In genomic region chr3:192434186-192434585, GRCh38 we compare ENCODE assay signal across 22 cellular contexts.
"Had no signal": no experiment of that assay in that cellular context is flagged by ENCODE, and none has a peak within 500 bp of the region (broad histone marks: within the 10 kb centered on the region; RNA-seq: fewer than 3 reads in every experiment).

No MANE protein-coding gene starts in this region.

- DNase-seq: cortex of kidney; dorsolateral prefrontal cortex; effector CD8-positive, alpha-beta T cell; heart left ventricle; hypothalamus; mammary epithelial cell; mucosa of descending colon; naive thymus-derived CD8-positive, alpha-beta T cell; posterior cingulate gyrus; small intestine; stimulated activated CD4-positive, alpha-beta T cell treated with anti-CD3 and anti-CD28 coated beads, Interleukin-12 subunit alpha, Interleukin-12 subunit beta, amount 100 ng/mL, for 4 hours; stimulated activated naive CD4-positive, alpha-beta T cell; stomach; substantia nigra; transverse colon had no signal

- FAIRE-seq: endometrium, frontal cortex, islet of Langerhans, small intestine had no signal

- H3K4me1 ChIP-seq: stomach, transverse colon had no signal

- H3K4me3 ChIP-seq: dorsolateral prefrontal cortex, heart left ventricle, mucosa of descending colon, right atrium auricular region, stomach, thoracic aorta, transverse colon had no signal

- H3K27ac Mint-ChIP-seq: naive thymus-derived CD8-positive, alpha-beta T cell had no signal

- H3K27ac ChIP-seq: heart left ventricle, neutrophil, right atrium auricular region, stomach, thoracic aorta, transverse colon had no signal

- ATAC-seq: esophagus mucosa; mucosa of descending colon; naive thymus-derived CD8-positive, alpha-beta T cell had no signal

- H3K36me3 ChIP-seq: heart left ventricle, neutrophil, right atrium auricular region, stomach, thoracic aorta, transverse colon had no signal

- H3K27me3 ChIP-seq: heart left ventricle, neutrophil, right atrium auricular region, stomach, transverse colon had no signal

- H3K4me1 Mint-ChIP-seq: naive thymus-derived CD8-positive, alpha-beta T cell had no signal

- H3K9me3 ChIP-seq: heart left ventricle, mucosa of descending colon, neutrophil, right atrium auricular region, stomach, thoracic aorta, transverse colon had no signal

- H3K36me3 Mint-ChIP-seq: naive thymus-derived CD8-positive, alpha-beta T cell had no signal

- H3K4me3 Mint-ChIP-seq: naive thymus-derived CD8-positive, alpha-beta T cell had no signal
